In the genomic region with DNA sequence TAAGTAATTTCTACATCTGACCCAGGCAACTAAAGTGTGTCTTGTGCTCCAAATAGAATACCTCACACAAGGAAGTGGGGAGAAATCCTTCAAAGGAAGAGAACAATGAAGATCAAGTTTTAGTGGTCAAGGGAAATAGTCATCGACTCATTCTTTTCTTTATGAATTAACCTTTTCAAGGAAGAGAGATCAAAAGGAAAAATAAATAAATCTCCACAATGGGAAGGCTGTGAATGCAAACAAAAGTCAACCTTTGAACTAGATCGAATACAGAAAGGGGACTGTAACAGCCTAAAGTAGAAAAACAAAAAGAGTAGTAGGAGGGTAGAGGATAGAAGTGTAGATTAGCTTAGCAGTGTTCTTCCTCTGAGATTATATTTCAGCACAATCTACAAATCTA, we compare ENCODE assay signal across 20 cellular contexts.
DNase-seq lines count a peak whose midpoint lies in the region; ATAC-seq and TF ChIP-seq lines count a peak whose summit lies in the region.
"Had no signal": no experiment of that assay in that cellular context is flagged by ENCODE, and none has a peak within 500 bp of the region (broad histone marks: within the 10 kb centered on the region; RNA-seq: fewer than 3 reads in every experiment).

No MANE protein-coding gene starts in this region.

- H3K27ac ChIP-seq in GM23338 (ENCODE audit: low read depth) (no peak overlapping the region), hepatocyte (peak overlapping the region; percentile 5)
- H3K27ac ChIP-seq: KMS-11 had no signal

- no peak for TF ChIP-seq CTCF in Caco-2 (IDR thresholded peaks at IDR 0.05; ENCODE audit: insufficient read depth in 1 of 2, low read depth in 1 of 2, low read length in 1 of 2, severe bottlenecking in 1 of 2, unreplicated experiment in 1 of 2)
- no peak for TF ChIP-seq CTCF in GM23338 (conservative IDR thresholded peaks at IDR 0.05; ENCODE audit: low read depth in 2 of 2)
- TF ChIP-seq CTCF in hepatocyte (IDR thresholded peaks at IDR 0.05; ENCODE audit: poor library complexity), result no peak

- H3K36me3 ChIP-seq in Caco-2 (ENCODE audit: control insufficient read depth, insufficient read depth, low read length), result no peaks in the 10 kb centered on the region
- H3K36me3 ChIP-seq in GM23338 (ENCODE audit: insufficient read depth), result no peaks in the 10 kb centered on the region
- H3K36me3 ChIP-seq in hepatocyte (replicated peaks; ENCODE audit: insufficient read depth, low read depth), result no peaks in the 10 kb centered on the region

- no peak for ATAC-seq in GM23338
- ATAC-seq in activated naive CD8-positive, alpha-beta T cell treated with anti-CD3 and anti-CD28 coated beads, Interleukin-2, amount 50 U/mL, for 24 hours, result no peak
- ATAC-seq in GM21576 (IDR thresholded peaks at IDR 0.05; ENCODE audit: unreplicated experiment), result no peak
- ATAC-seq in GM18868 (IDR thresholded peaks at IDR 0.05; ENCODE audit: unreplicated experiment), result no peak
- ATAC-seq in HG03095 (IDR thresholded peaks at IDR 0.05; ENCODE audit: unreplicated experiment), result no peak
- ATAC-seq: PC-3 had no signal

- peaks cover 7% of the 10 kb centered on the region for H3K9me3 Mint-ChIP-seq in Caco-2 (ENCODE audit: unreplicated experiment)
- peaks cover 2% of the 10 kb centered on the region; the same call in 1 of the 3 replicates for H3K9me3 Mint-ChIP-seq in GM23338
- H3K9me3 Mint-ChIP-seq in activated naive CD8-positive, alpha-beta T cell treated with anti-CD3 and anti-CD28 coated beads, Interleukin-2, amount 50 U/mL, for 24 hours, result peaks cover 4% of the 10 kb centered on the region

- no peaks in the 10 kb centered on the region for H3K27me3 Mint-ChIP-seq in Caco-2 (ENCODE audit: insufficient read depth, unreplicated experiment)
- H3K27me3 Mint-ChIP-seq in GM23338 (ENCODE audit: insufficient read depth, low read depth, poor library complexity), result no peaks in the 10 kb centered on the region
- no peaks in the 10 kb centered on the region for H3K27me3 Mint-ChIP-seq in activated naive CD8-positive, alpha-beta T cell treated with anti-CD3 and anti-CD28 coated beads, Interleukin-2, amount 50 U/mL, for 24 hours
- H3K27me3 Mint-ChIP-seq: CD4-positive, CD25-positive, alpha-beta regulatory T cell had no signal

- POLR2A ChIA-PET in Caco-2 (lab: Charles Lee), result no interaction called here

- H3K9me2 ChIP-seq in GM23338 (ENCODE audit: insufficient read depth) (no peaks in the 10 kb centered on the region), hepatocyte (replicated peaks; ENCODE audit: insufficient read depth) (no peaks in the 10 kb centered on the region)

- no TSS peak for BruUV-seq in Caco-2 (replicated peaks; lab: Mats Ljungman, UMichigan)

- H3K9me3 ChIP-seq in Caco-2 (no peaks in the 10 kb centered on the region), hepatocyte (ENCODE audit: low read depth) (no peaks in the 10 kb centered on the region)

- no peaks in the 10 kb centered on the region for H4K20me1 ChIP-seq in GM23338 (replicated peaks; ENCODE audit: insufficient read depth)
- no peaks in the 10 kb centered on the region for H4K20me1 ChIP-seq in hepatocyte (ENCODE audit: insufficient read depth, poor library complexity, severe bottlenecking)

- H3K4me1 Mint-ChIP-seq in Caco-2 (ENCODE audit: low read depth, unreplicated experiment) (peaks cover 12% of the 10 kb centered on the region), GM23338 (peaks cover 13% of the 10 kb centered on the region)
- no peaks in the 10 kb centered on the region for H3K4me1 Mint-ChIP-seq in activated naive CD8-positive, alpha-beta T cell treated with anti-CD3 and anti-CD28 coated beads, Interleukin-2, amount 50 U/mL, for 24 hours
- H3K4me1 Mint-ChIP-seq: CD4-positive, CD25-positive, alpha-beta regulatory T cell had no signal

- H3K36me3 Mint-ChIP-seq in Caco-2 (ENCODE audit: insufficient read depth, unreplicated experiment) (no peaks in the 10 kb centered on the region), GM23338 (ENCODE audit: low read depth) (no peaks in the 10 kb centered on the region)
- H3K36me3 Mint-ChIP-seq in activated naive CD8-positive, alpha-beta T cell treated with anti-CD3 and anti-CD28 coated beads, Interleukin-2, amount 50 U/mL, for 24 hours (ENCODE audit: low read depth), result no peaks in the 10 kb centered on the region
- H3K36me3 Mint-ChIP-seq: CD4-positive, CD25-positive, alpha-beta regulatory T cell had no signal

- intact Hi-C loops in Caco-2 (cut with micrococcal nuclease; ENCODE audit: unreplicated experiment), result loop anchor here (1.0 kb wide), 1 partner anchor 15 kb away; no protein-coding TSS in a partner anchor

- no peaks in the 10 kb centered on the region for H3K27me3 ChIP-seq in Caco-2 (replicated peaks; ENCODE audit: control insufficient read depth, insufficient read depth, low read length)
- no peaks in the 10 kb centered on the region for H3K27me3 ChIP-seq in GM23338 (ENCODE audit: insufficient read depth)
- H3K27me3 ChIP-seq in hepatocyte, result no peaks in the 10 kb centered on the region

- CTCF ChIA-PET in Caco-2 (lab: Charles Lee), result no interaction called here

- H3F3A ChIP-seq in GM23338 (replicated peaks; ENCODE audit: low read depth), result no peaks in the 10 kb centered on the region

- H3K4me3 ChIP-seq in Caco-2 (ENCODE audit: low read depth, low read length) (no peak overlapping the region), GM23338 (no peak overlapping the region), hepatocyte (no peak overlapping the region)

- no peaks in the 10 kb centered on the region for H3K79me2 ChIP-seq in GM23338 (replicated peaks; ENCODE audit: insufficient read depth)
- H3K79me2 ChIP-seq in hepatocyte, result no peaks in the 10 kb centered on the region

- no peak overlapping the region for H3K4me3 Mint-ChIP-seq in Caco-2 (ENCODE audit: unreplicated experiment)
- no peak overlapping the region for H3K4me3 Mint-ChIP-seq in GM23338
- no peak overlapping the region for H3K4me3 Mint-ChIP-seq in activated naive CD8-positive, alpha-beta T cell treated with anti-CD3 and anti-CD28 coated beads, Interleukin-2, amount 50 U/mL, for 24 hours

- no peak overlapping the region for H3K4me2 ChIP-seq in GM23338
- no peak overlapping the region for H3K4me2 ChIP-seq in hepatocyte
- H3K4me2 ChIP-seq: KMS-11 had no signal

- WGBS in hepatocyte (ENCODE audit: low lambda C conversion rate, missing lambda C conversion rate), result 10% methylated on average over 2 of the region's 2 CpGs

- H2AFZ ChIP-seq in GM23338 (no peak overlapping the region), hepatocyte (no peak overlapping the region)

- H3K27ac Mint-ChIP-seq in Caco-2 (ENCODE audit: unreplicated experiment), result peak overlapping the region; percentile 80
- peak overlapping the region; percentile 14; the same call in 1 of the 2 replicates for H3K27ac Mint-ChIP-seq in GM23338
- H3K27ac Mint-ChIP-seq in activated naive CD8-positive, alpha-beta T cell treated with anti-CD3 and anti-CD28 coated beads, Interleukin-2, amount 50 U/mL, for 24 hours, result no peak overlapping the region
- H3K27ac Mint-ChIP-seq: CD4-positive, CD25-positive, alpha-beta regulatory T cell had no signal

- H3K4me1 ChIP-seq in Caco-2 (0 out of 2 replicates have a peak, but pooled peaks cover 6% of the 10 kb centered on the region), GM23338 (ENCODE audit: insufficient read depth) (no peaks in the 10 kb centered on the region), hepatocyte (ENCODE audit: insufficient read depth) (no peaks in the 10 kb centered on the region)

- DNase-seq in Caco-2 (no peak), GM23338 (ENCODE audit: low spot score) (no peak), SW480 (ENCODE audit: low spot score) (peak; percentile 62), hepatocyte (ENCODE audit: low spot score) (no peak)
- DNase-seq in activated naive CD8-positive, alpha-beta T cell treated with anti-CD3 and anti-CD28 coated beads, Interleukin-2, amount 50 U/mL, for 24 hours, result no peak
- DNase-seq: CD4-positive, CD25-positive, alpha-beta regulatory T cell; DMS 273 treated with DMSO at 0.1 percent for 48 hours; GDM1; IMR-90; MV-4-11; NCI-H1105 treated with DMSO at 0.1 percent for 48 hours; NCI-H2081 treated with DMSO at 0.1 percent for 48 hours; NCI-H2171 treated with DMSO at 0.1 percent for 48 hours; PC-3; RPMI8226; SHP77 had no signal

TF ChIP-seq in GM23338, 12 proteins besides CTCF, POLR2A, EP300 and RAD21 (continues in another document):
- TF ChIP-seq CREB1 (CRISPR knock-in tag; IDR thresholded peaks at IDR 0.05; ENCODE audit: low read depth), result no peak
- TF ChIP-seq EZH2 (IDR thresholded peaks at IDR 0.05; ENCODE audit: low read depth, unreplicated experiment), result no peak
- TF ChIP-seq, protein P1, sequence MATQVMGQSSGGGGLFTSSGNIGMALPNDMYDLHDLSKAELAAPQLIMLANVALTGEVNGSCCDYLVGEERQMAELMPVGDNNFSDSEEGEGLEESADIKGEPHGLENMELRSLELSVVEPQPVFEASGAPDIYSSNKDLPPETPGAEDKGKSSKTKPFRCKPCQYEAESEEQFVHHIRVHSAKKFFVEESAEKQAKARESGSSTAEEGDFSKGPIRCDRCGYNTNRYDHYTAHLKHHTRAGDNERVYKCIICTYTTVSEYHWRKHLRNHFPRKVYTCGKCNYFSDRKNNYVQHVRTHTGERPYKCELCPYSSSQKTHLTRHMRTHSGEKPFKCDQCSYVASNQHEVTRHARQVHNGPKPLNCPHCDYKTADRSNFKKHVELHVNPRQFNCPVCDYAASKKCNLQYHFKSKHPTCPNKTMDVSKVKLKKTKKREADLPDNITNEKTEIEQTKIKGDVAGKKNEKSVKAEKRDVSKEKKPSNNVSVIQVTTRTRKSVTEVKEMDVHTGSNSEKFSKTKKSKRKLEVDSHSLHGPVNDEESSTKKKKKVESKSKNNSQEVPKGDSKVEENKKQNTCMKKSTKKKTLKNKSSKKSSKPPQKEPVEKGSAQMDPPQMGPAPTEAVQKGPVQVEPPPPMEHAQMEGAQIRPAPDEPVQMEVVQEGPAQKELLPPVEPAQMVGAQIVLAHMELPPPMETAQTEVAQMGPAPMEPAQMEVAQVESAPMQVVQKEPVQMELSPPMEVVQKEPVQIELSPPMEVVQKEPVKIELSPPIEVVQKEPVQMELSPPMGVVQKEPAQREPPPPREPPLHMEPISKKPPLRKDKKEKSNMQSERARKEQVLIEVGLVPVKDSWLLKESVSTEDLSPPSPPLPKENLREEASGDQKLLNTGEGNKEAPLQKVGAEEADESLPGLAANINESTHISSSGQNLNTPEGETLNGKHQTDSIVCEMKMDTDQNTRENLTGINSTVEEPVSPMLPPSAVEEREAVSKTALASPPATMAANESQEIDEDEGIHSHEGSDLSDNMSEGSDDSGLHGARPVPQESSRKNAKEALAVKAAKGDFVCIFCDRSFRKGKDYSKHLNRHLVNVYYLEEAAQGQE (IDR thresholded peaks at IDR 0.05; ENCODE audit: unreplicated experiment), result no peak
- no peak for TF ChIP-seq ZNF114 (CRISPR knock-in tag; IDR thresholded peaks at IDR 0.05)
- no peak for TF ChIP-seq EZH2phosphoT487 (IDR thresholded peaks at IDR 0.05; ENCODE audit: unreplicated experiment)
- TF ChIP-seq NANOG (IDR thresholded peaks at IDR 0.05; ENCODE audit: borderline replicate concordance), result no peak
